In genomic region chr16:69762843-69763556, GRCh38 we compare ENCODE assay signal across 9 cellular contexts. TPM values are rescaled to one million over a fixed set of nuclear protein-coding genes. Genes with fewer than 3 reads are reported as not detected.
DNase-seq lines count a peak whose midpoint lies in the region; ATAC-seq, FAIRE-seq and TF ChIP-seq lines count a peak whose summit lies in the region.
"Had no signal": no experiment of that assay in that cellular context is flagged by ENCODE, and none has a peak within 500 bp of the region (broad histone marks: within the 10 kb centered on the region; RNA-seq: fewer than 3 reads in every experiment).

No MANE protein-coding gene starts in this region.

- peak overlapping the region; percentile 72 for H3K56ac ChIP-seq in H1 (replicated peaks; ENCODE audit: insufficient read length, low read depth, low read length)

- no peak overlapping the region for H4K91ac ChIP-seq in H1 (replicated peaks; ENCODE audit: insufficient read length, low read length)

- no peak overlapping the region for H3K14ac ChIP-seq in H1 (ENCODE audit: insufficient read length)

- DNase-seq in DND-41 (no peak), RWPE2 (ENCODE audit: low spot score) (no peak), H1 (ENCODE audit: low read depth in 1 of 2, low spot score in 2 of 2) (no peak), H4 (ENCODE audit: low spot score) (no peak)
- no peak for DNase-seq in activated effector memory CD4-positive, alpha-beta T cell treated with anti-CD3 and anti-CD28 coated beads, Interleukin-2, amount 50 U/mL, for 16 hours

- no peaks in the 10 kb centered on the region for H4K20me1 ChIP-seq in DND-41 (ENCODE audit: insufficient read depth, low read length)
- H4K20me1 ChIP-seq in H1 (replicated peaks in 1 of 2; ENCODE audit: control insufficient read depth in 1 of 2, insufficient read depth in 2 of 2, low read length in 2 of 2) = no peaks in the 10 kb centered on the region

- H2AK5ac ChIP-seq in H1 (ENCODE audit: low read depth, low read length) = no peak overlapping the region

- peaks cover 7% of the 10 kb centered on the region for H3K79me1 ChIP-seq in H1 (ENCODE audit: low read depth, low read length)

- no peak overlapping the region for H2BK12ac ChIP-seq in H1 (ENCODE audit: low read depth, low read length)

- TF ChIP-seq EP300 in H1 (IDR thresholded peaks at IDR 0.05; ENCODE audit: borderline replicate concordance in 1 of 2, low read depth in 2 of 2, low read length in 2 of 2) = no peak

- H2BK20ac ChIP-seq in H1 (ENCODE audit: low read length) = no peak overlapping the region

- H2BK15ac ChIP-seq in H1 (ENCODE audit: low read length) = no peak overlapping the region

- no peak for TF ChIP-seq POLR2A in H1 (IDR thresholded peaks at IDR 0.05; ENCODE audit: control extremely low read depth in 1 of 2, low read depth in 2 of 2, low read length in 2 of 2)

- H3K23ac ChIP-seq in H1 (ENCODE audit: insufficient read length) = no peak overlapping the region

- H3K9me3 ChIP-seq in DND-41 (ENCODE audit: insufficient read depth, low read length, severe bottlenecking) (no peaks in the 10 kb centered on the region), RWPE2 (ENCODE audit: severe bottlenecking) (no peaks in the 10 kb centered on the region), H1 (ENCODE audit: insufficient read depth in 2 of 2, low read depth in 1 of 2, low read length in 1 of 2) (peaks cover 0 to 5% of the 10 kb centered on the region in 2 experiments; a peak in 1 of 4 replicates), mucosa of rectum (ENCODE audit: control insufficient read depth in 2 of 2, low read length in 2 of 2) (no peaks in the 10 kb centered on the region)

- POLR2A ChIA-PET in H1 (lab: Charles Lee; ENCODE audit: partially characterized antibody) = interaction anchor here (0.7 to 2.5 kb wide), 9 partner anchors 9 to 37 kb away, joined by 3 to 17 read pairs (median 3); partner anchors contain the start of genes NOB1 and NQO1

- H2BK5ac ChIP-seq in H1 (ENCODE audit: low read depth, low read length) = peak overlapping the region; percentile 81; the same call in 1 of the 2 replicates

- H3K4me3 ChIP-seq in DND-41 (ENCODE audit: low read depth in 1 of 2, low read length in 2 of 2) = peak overlapping the region; percentile 51 to 84; a peak in 3 of 4 replicates
- peak overlapping the region; percentile 69 for H3K4me3 ChIP-seq in RWPE2 (ENCODE audit: severe bottlenecking)
- H3K4me3 ChIP-seq in H1 (ENCODE audit: extremely low read depth in 1 of 4, insufficient read depth in 2 of 4, low read depth in 3 of 4, low read length in 4 of 4) = peak overlapping the region; percentile 84 to 100 (median 96)
- peak overlapping the region; percentile 93 to 99 for H3K4me3 ChIP-seq in mucosa of rectum (ENCODE audit: low read length in 2 of 2)

- ATAC-seq in DND-41 (ENCODE audit: insufficient read depth, low read depth) (no peak; the same call in 2 of the 3 replicates), HG02571 (IDR thresholded peaks at IDR 0.05; ENCODE audit: unreplicated experiment) (peak; percentile 10), RWPE2 (ENCODE audit: low read depth) (peak; percentile 49), HG03280 (IDR thresholded peaks at IDR 0.05; ENCODE audit: unreplicated experiment) (no peak)

- H3K79me2 ChIP-seq in DND-41 (ENCODE audit: insufficient read depth, low read length) = peaks cover 8% of the 10 kb centered on the region; the same call in 1 of the 2 replicates
- peaks cover 9 to 52% of the 10 kb centered on the region in 2 experiments for H3K79me2 ChIP-seq in H1 (ENCODE audit: control insufficient read depth in 1 of 2, insufficient read depth in 2 of 2, low read length in 2 of 2)

- FAIRE-seq in H1 (lab: Jason Lieb, UNC) = no peak
- FAIRE-seq: TTC549 had no signal

- H3K27me3 ChIP-seq in DND-41 (ENCODE audit: insufficient read depth, low read length, poor library complexity) = no peaks in the 10 kb centered on the region
- H3K27me3 ChIP-seq in RWPE2 (ENCODE audit: insufficient read depth, poor library complexity, severe bottlenecking) = no peaks in the 10 kb centered on the region
- no peaks in the 10 kb centered on the region for H3K27me3 ChIP-seq in H1 (replicated peaks in 1 of 4; ENCODE audit: control insufficient read depth in 3 of 4, extremely low read depth in 1 of 4, insufficient read depth in 3 of 4, low read length in 3 of 4)
- no peaks in the 10 kb centered on the region for H3K27me3 ChIP-seq in mucosa of rectum (ENCODE audit: control insufficient read depth in 2 of 2, insufficient read depth in 2 of 2, low read length in 2 of 2)

- CTCF ChIA-PET in H1 (lab: Charles Lee; ENCODE audit: partially characterized antibody) = interaction anchor here (1.0 to 2.0 kb wide), 3 partner anchors 8 to 35 kb away, joined by 3 to 6 read pairs (median 4); partner anchors contain the start of gene NOB1

- H2AFZ ChIP-seq in DND-41 (ENCODE audit: low read depth, low read length) (peak overlapping the region; percentile 90), H1 (ENCODE audit: low read length) (peak overlapping the region; percentile 83)

- peaks cover 24% of the 10 kb centered on the region for H3K4me1 ChIP-seq in DND-41 (ENCODE audit: insufficient read depth, low read length)
- peaks cover 5% of the 10 kb centered on the region for H3K4me1 ChIP-seq in RWPE2 (ENCODE audit: insufficient read depth, poor library complexity, severe bottlenecking)
- peaks cover 0 to 2% (median 0%) of the 10 kb centered on the region in 4 experiments; a peak in 3 of 7 replicates for H3K4me1 ChIP-seq in H1 (replicated peaks in 1 of 4; ENCODE audit: control insufficient read depth in 3 of 4, insufficient read depth in 4 of 4, low read length in 3 of 4)
- peaks cover 13 to 16% of the 10 kb centered on the region in 2 donors for H3K4me1 ChIP-seq in mucosa of rectum (ENCODE audit: control insufficient read depth in 2 of 2, insufficient read depth in 2 of 2, low read length in 2 of 2)

- no peak for TF ChIP-seq CTCF in DND-41 (IDR thresholded peaks at IDR 0.05; ENCODE audit: borderline replicate concordance, extremely low read depth, low read length, poor library complexity, severe bottlenecking)
- TF ChIP-seq CTCF in RWPE2 (IDR thresholded peaks at IDR 0.05; ENCODE audit: poor library complexity, severe bottlenecking) = no peak
- TF ChIP-seq CTCF in H1 (IDR thresholded peaks at IDR 0.05; ENCODE audit: control extremely low read depth in 1 of 3, insufficient read depth in 1 of 3, low read depth in 1 of 3, low read length in 3 of 3) = no peak

- H3K36me3 ChIP-seq in DND-41 (ENCODE audit: insufficient read depth, low read length) (no peaks in the 10 kb centered on the region), RWPE2 (ENCODE audit: low read depth) (no peaks in the 10 kb centered on the region), H1 (ENCODE audit: control insufficient read depth in 2 of 4, insufficient read depth in 4 of 4, low read length in 3 of 4) (no peaks in the 10 kb centered on the region), mucosa of rectum (ENCODE audit: control insufficient read depth in 2 of 2, insufficient read depth in 2 of 2, low read length in 2 of 2) (no peaks in the 10 kb centered on the region)

- H3K18ac ChIP-seq in H1 (ENCODE audit: extremely low read depth, low read length) = peak overlapping the region; percentile 87; the same call in 1 of the 2 replicates

- H4K8ac ChIP-seq in H1 (ENCODE audit: extremely low read depth, insufficient read depth, low read length) = 0 out of 2 replicates have a peak overlapping the region, but pooled peaks have one; percentile 91

- WGBS in H1 (ENCODE audit: extremely low coverage in 1 of 2, insufficient coverage in 1 of 2, insufficient read length in 1 of 2, insufficient replicate concordance in 2 of 2, low coverage in 1 of 2, low lambda C conversion rate in 2 of 2, missing lambda C conversion rate in 1 of 2), 2 experiments = 26% methylated on average over 13 of the region's 13 CpGs; no CpG with 5 or more reads in 1 of the 2 experiments

- peak overlapping the region; percentile 79 for H3K4me2 ChIP-seq in DND-41 (ENCODE audit: insufficient read depth, low read length)
- H3K4me2 ChIP-seq in H1 (ENCODE audit: insufficient read depth in 1 of 2, low read depth in 2 of 2, low read length in 2 of 2) = peak overlapping the region; percentile 78 to 89

- no peak overlapping the region for H2BK120ac ChIP-seq in H1 (replicated peaks; ENCODE audit: low read depth, low read length)

- H3K9ac ChIP-seq in DND-41 (ENCODE audit: low read depth, low read length) = peak overlapping the region; percentile 75
- H3K9ac ChIP-seq in H1 (replicated peaks in 1 of 4; ENCODE audit: extremely low read depth in 1 of 4, low read depth in 3 of 4, low read length in 3 of 4) = peak overlapping the region; percentile 57 to 85 (median 73)
- H3K9ac ChIP-seq in mucosa of rectum (ENCODE audit: low read depth in 1 of 2, low read length in 2 of 2) = peak overlapping the region; percentile 94 to 97

- peak overlapping the region; percentile 96 for H4K5ac ChIP-seq in H1 (ENCODE audit: insufficient read length, low read depth, low read length)

- peaks cover 5% of the 10 kb centered on the region; the same call in 1 of the 2 replicates for H3K23me2 ChIP-seq in H1 (ENCODE audit: low read depth, low read length)

- TF ChIP-seq RAD21 in H1 (IDR thresholded peaks at IDR 0.05 in 1 of 2, conservative IDR thresholded peaks at IDR 0.05 in 1 of 2; ENCODE audit: low read depth in 2 of 2, low read length in 2 of 2) = no peak

- H3K27ac ChIP-seq in DND-41 (ENCODE audit: low read length) (peak overlapping the region; percentile 84), RWPE2 (ENCODE audit: poor library complexity, severe bottlenecking) (peak overlapping the region; percentile 76), H1 (ENCODE audit: low read depth, low read length) (peak overlapping the region; percentile 66; the same call in 1 of the 2 replicates), mucosa of rectum (ENCODE audit: low read depth in 2 of 2, low read length in 2 of 2) (peak overlapping the region; percentile 97 to 98)

- H3K4ac ChIP-seq in H1 (replicated peaks; ENCODE audit: insufficient read length, low read depth, low read length) = no peak overlapping the region

RNA-seq across cellular contexts. Expression of gene WWP2, which starts 0.9 kb away (rescaled TPM):
- total RNA-seq in H1 (2021; fragmentation: NEBNext Ultra II Directional; extraction: Animal tissue kit (Norgen Biotek cat#: 25700)) = 42.2 and 44.3 TPM in 2 replicates
- polyA plus RNA-seq in H1 (2011; rRNA removed) = 14.1 and 37.6 TPM in 2 replicates
- 11.2 TPM for polyA plus RNA-seq in H1 (2011; cell fraction: cytosol; rRNA removed)
- 36.5 TPM for polyA plus RNA-seq in H1 (2011; cell fraction: nucleus; rRNA removed)
- 26.9 to 31.9 TPM (median 29.8 TPM) in 4 replicates for polyA plus RNA-seq in H1 (2012, experiment 1 of 2)
- 20.9 TPM for polyA plus RNA-seq in H1 (2012, experiment 2 of 2)
- 21.8 TPM for polyA plus RNA-seq in H1 (2013, experiment 1 of 2)
- 19.7 TPM for polyA plus RNA-seq in H1 (2013, experiment 2 of 2)
- polyA minus RNA-seq in H1 (2011; rRNA and poly(A)+ RNA removed) = 18.5 and 23.8 TPM in 2 replicates
- polyA minus RNA-seq in H1 (2011; cell fraction: cytosol; rRNA and poly(A)+ RNA removed) = 16.5 TPM
- 22.4 TPM for polyA minus RNA-seq in H1 (2011; cell fraction: nucleus; rRNA and poly(A)+ RNA removed)
- 12.6 and 15.1 TPM in 2 replicates for total RNA-seq in H4 (2014; rRNA removed; shearing (Covaris generic))

RNA-seq across cellular contexts. Expression of gene NOB1, which starts 8.3 kb away (rescaled TPM):
- 88.2 and 92.5 TPM in 2 replicates for total RNA-seq in H1 (2021; fragmentation: NEBNext Ultra II Directional; extraction: Animal tissue kit (Norgen Biotek cat#: 25700))
- polyA plus RNA-seq in H1 (2011; rRNA removed) = 108 and 127 TPM in 2 replicates
- 134 TPM for polyA plus RNA-seq in H1 (2011; cell fraction: cytosol; rRNA removed)
- 106 TPM for polyA plus RNA-seq in H1 (2011; cell fraction: nucleus; rRNA removed)
- 77.1 to 120 TPM (median 115 TPM) in 4 replicates for polyA plus RNA-seq in H1 (2012, experiment 1 of 2)
- polyA plus RNA-seq in H1 (2012, experiment 2 of 2) = 103 TPM
- polyA plus RNA-seq in H1 (2013, experiment 1 of 2) = 69.4 TPM
- 70.7 TPM for polyA plus RNA-seq in H1 (2013, experiment 2 of 2)
- polyA minus RNA-seq in H1 (2011; rRNA and poly(A)+ RNA removed) = 83.3 and 98.7 TPM in 2 replicates
- 75.2 TPM for polyA minus RNA-seq in H1 (2011; cell fraction: cytosol; rRNA and poly(A)+ RNA removed)
- 69.7 TPM for polyA minus RNA-seq in H1 (2011; cell fraction: nucleus; rRNA and poly(A)+ RNA removed)
- 13.3 and 20.2 TPM in 2 replicates for total RNA-seq in H4 (2014; rRNA removed; shearing (Covaris generic))

RNA-seq across cellular contexts. Expression of gene NQO1, which starts 36.6 kb away (rescaled TPM):
- total RNA-seq in H1 (2021; fragmentation: NEBNext Ultra II Directional; extraction: Animal tissue kit (Norgen Biotek cat#: 25700)) = 45.3 and 45.7 TPM in 2 replicates
- polyA plus RNA-seq in H1 (2011; rRNA removed) = 24.6 and 32.7 TPM in 2 replicates
- polyA plus RNA-seq in H1 (2011; cell fraction: cytosol; rRNA removed) = 34.3 TPM
- polyA plus RNA-seq in H1 (2011; cell fraction: nucleus; rRNA removed) = 20.5 TPM
- 46.7 to 66.1 TPM (median 57.0 TPM) in 4 replicates for polyA plus RNA-seq in H1 (2012, experiment 1 of 2)
- 96.8 TPM for polyA plus RNA-seq in H1 (2012, experiment 2 of 2)
- polyA plus RNA-seq in H1 (2013, experiment 1 of 2) = 72.7 TPM
- 74.9 TPM for polyA plus RNA-seq in H1 (2013, experiment 2 of 2)
- polyA minus RNA-seq in H1 (2011; rRNA and poly(A)+ RNA removed) = 32.8 and 33.4 TPM in 2 replicates
- 15.0 TPM for polyA minus RNA-seq in H1 (2011; cell fraction: cytosol; rRNA and poly(A)+ RNA removed)
- 11.0 TPM for polyA minus RNA-seq in H1 (2011; cell fraction: nucleus; rRNA and poly(A)+ RNA removed)
- total RNA-seq in H4 (2014; rRNA removed; shearing (Covaris generic)) = 2,318 and 2,447 TPM in 2 replicates

Comparison
In these comparisons a context has a peak if more than half of its experiments do, and no peak if none do; other contexts are left out.
1. ATAC-seq: peak in HG02571 (single experiment) and RWPE2 (single experiment); none in DND-41 (single experiment) and HG03280 (single experiment).
2. RNA of gene NQO1, which starts 36.6 kb away (total RNA-seq): 2,318 to 2,447 TPM in H4; 45.3 to 45.7 TPM in H1; every median in the first group is over 10 times any median in the second.
3. Peak in every context shown above with its lines, with median percentiles within 50 percentile points of each other: H3K27ac ChIP-seq, H3K4me3 ChIP-seq and H3K9ac ChIP-seq.